27 cellular contexts compared by ENCODE assay signal in genomic region chr9:15239816-15240215, GRCh38.
DNase-seq lines count a peak whose midpoint lies in the region; ATAC-seq and TF ChIP-seq lines count a peak whose summit lies in the region.
"Had no signal": no experiment of that assay in that cellular context is flagged by ENCODE, and none has a peak within 500 bp of the region (broad histone marks: within the 10 kb centered on the region; RNA-seq: fewer than 3 reads in every experiment).

No MANE protein-coding gene starts in this region.

- no peak overlapping the region for H2BK5ac ChIP-seq in mesenchymal stem cell (ENCODE audit: low read depth, low read length, poor library complexity, severe bottlenecking)

- no peak overlapping the region for H4K91ac ChIP-seq in mesenchymal stem cell (ENCODE audit: low read length)

- H3K27ac ChIP-seq in right atrium auricular region (peak overlapping the region in 1 of 2 donors; percentile 15), mesenchymal stem cell (ENCODE audit: low read length, poor library complexity, severe bottlenecking) (no peak overlapping the region), vagina (peak overlapping the region; percentile 48), psoas muscle (no peak overlapping the region)
- H3K27ac ChIP-seq: 22Rv1, neural progenitor cell, RWPE1 had no signal

- H3K27me3 ChIP-seq in right atrium auricular region, result no peaks in the 10 kb centered on the region
- H3K27me3 ChIP-seq in mesenchymal stem cell (ENCODE audit: control insufficient read depth in 1 of 2, insufficient read depth in 1 of 2, low read length in 2 of 2), result no peaks in the 10 kb centered on the region
- no peaks in the 10 kb centered on the region for H3K27me3 ChIP-seq in vagina
- no peaks in the 10 kb centered on the region for H3K27me3 ChIP-seq in psoas muscle (ENCODE audit: insufficient read depth in 3 of 3, low read length in 2 of 3)
- H3K27me3 ChIP-seq: esophagus squamous epithelium, neural progenitor cell had no signal

- DNase-seq in Right ventricle myocardium inferior (ENCODE audit: missing footprints), result no peak
- DNase-seq in right atrium auricular region (ENCODE audit: low spot score), result no peak
- DNase-seq in fibroblast of pulmonary artery (ENCODE audit: low read depth), result peak; percentile 34
- no peak for DNase-seq in mesenchymal stem cell
- DNase-seq in vagina (ENCODE audit: extremely low spot score in 2 of 2), result no peak
- no peak for DNase-seq in psoas muscle
- DNase-seq: activated CD4-positive, alpha-beta memory T cell treated with anti-CD3 and anti-CD28 coated beads, Interleukin-2, amount 10 ng/mL, durations not matched to agents 7 days and 5 days; activated CD4-positive, alpha-beta T cell treated with anti-CD3 and anti-CD28 coated beads for 1 hour; activated CD8-positive, alpha-beta memory T cell treated with anti-CD3 and anti-CD28 coated beads, Interleukin-2, amount 50 U/mL, for 48 hours; activated naive CD4-positive, alpha-beta T cell treated with anti-CD3 and anti-CD28 coated beads, Interleukin-2, amount 50 U/mL, for 16 hours; anterior cingulate cortex; caudate nucleus; CD8-positive, alpha-beta memory T cell; DMS 273 treated with DMSO at 0.1 percent for 48 hours; esophagus squamous epithelium; kidney glomerular epithelial cell; NCI-H1105; NCI-H2029 treated with DMSO at 0.1 percent for 48 hours; NCI-H446 treated with DMSO at 0.1 percent for 48 hours; stimulated activated naive CD4-positive, alpha-beta T cell treated with Interleukin-2 at 50 U/mL for 16 hours; T-helper 2 cell had no signal

- no peak overlapping the region for H2BK120ac ChIP-seq in mesenchymal stem cell (ENCODE audit: low read depth, low read length)

- intact Hi-C loops in Right ventricle myocardium inferior (cut with DNase I), result no loop called here
- intact Hi-C loops in vagina (cut with DNase I), result no loop called here
- intact Hi-C loops in psoas muscle (cut with DNase I), result no loop called here

- no peak overlapping the region for H2BK12ac ChIP-seq in mesenchymal stem cell (ENCODE audit: low read length in 2 of 2)

- TF ChIP-seq POLR2A in vagina (IDR thresholded peaks at IDR 0.05), result no peak

- no peak overlapping the region for H2AK5ac ChIP-seq in mesenchymal stem cell (ENCODE audit: low read length, severe bottlenecking)

- H3K36me3 ChIP-seq in right atrium auricular region (no peaks in the 10 kb centered on the region), mesenchymal stem cell (ENCODE audit: control insufficient read depth in 1 of 2, insufficient read depth in 2 of 2, low read depth in 1 of 2, low read length in 2 of 2) (no peaks in the 10 kb centered on the region), vagina (no peaks in the 10 kb centered on the region), psoas muscle (ENCODE audit: insufficient read depth in 1 of 2, low read depth in 1 of 2) (no peaks in the 10 kb centered on the region)
- H3K36me3 ChIP-seq: esophagus squamous epithelium, neural progenitor cell had no signal

- no peak overlapping the region for H3K4me3 ChIP-seq in right atrium auricular region
- H3K4me3 ChIP-seq in fibroblast of pulmonary artery (replicated peaks; ENCODE audit: low read depth, low read length), result no peak overlapping the region
- no peak overlapping the region for H3K4me3 ChIP-seq in mesenchymal stem cell (ENCODE audit: insufficient read depth in 1 of 2, low read depth in 1 of 2, low read length in 2 of 2)
- H3K4me3 ChIP-seq in vagina, result no peak overlapping the region
- no peak overlapping the region for H3K4me3 ChIP-seq in psoas muscle
- H3K4me3 ChIP-seq: esophagus squamous epithelium, GM23338, neural progenitor cell had no signal

- TF ChIP-seq CTCF in right atrium auricular region (IDR thresholded peaks at IDR 0.05) (no peak), fibroblast of pulmonary artery (IDR thresholded peaks at IDR 0.05; ENCODE audit: low read length, missing control alignments) (no peak), vagina (IDR thresholded peaks at IDR 0.05) (no peak), psoas muscle (IDR thresholded peaks at IDR 0.05) (no peak)

- H3K23ac ChIP-seq in mesenchymal stem cell (ENCODE audit: low read length in 2 of 2), result no peak overlapping the region

- no peak overlapping the region for H4K8ac ChIP-seq in mesenchymal stem cell (ENCODE audit: low read length)

- WGBS in mesenchymal stem cell, result 96% methylated on average over 2 of the region's 2 CpGs
- 48 to 87% (median 73%) methylated on average over 2 of the region's 2 CpGs for WGBS in psoas muscle, 3 donors

- no peak overlapping the region for H3K4me2 ChIP-seq in mesenchymal stem cell (ENCODE audit: low read length, poor library complexity, severe bottlenecking)
- H3K4me2 ChIP-seq: GM23338, neural progenitor cell had no signal

- H3K14ac ChIP-seq in mesenchymal stem cell (ENCODE audit: low read length in 2 of 2), result no peak overlapping the region

- no peaks in the 10 kb centered on the region for H3K4me1 ChIP-seq in right atrium auricular region
- peaks cover 10% of the 10 kb centered on the region for H3K4me1 ChIP-seq in mesenchymal stem cell (ENCODE audit: control insufficient read depth, insufficient read depth, low read depth, low read length)
- peaks cover 34% of the 10 kb centered on the region for H3K4me1 ChIP-seq in vagina
- H3K4me1 ChIP-seq in psoas muscle, result no peaks in the 10 kb centered on the region
- H3K4me1 ChIP-seq: neural progenitor cell had no signal

- H3K18ac ChIP-seq in mesenchymal stem cell (ENCODE audit: low read depth in 1 of 2, low read length in 2 of 2), result no peak overlapping the region

- H2BK15ac ChIP-seq in mesenchymal stem cell (ENCODE audit: low read depth, poor library complexity, severe bottlenecking), result no peak overlapping the region

- H3K9ac ChIP-seq in mesenchymal stem cell (ENCODE audit: low read length), result peak overlapping the region; percentile 50
- H3K9ac ChIP-seq: neural progenitor cell had no signal

- peak; percentile 44 for ATAC-seq in Right ventricle myocardium inferior
- ATAC-seq in HG03439 (IDR thresholded peaks at IDR 0.05; ENCODE audit: unreplicated experiment), result no peak
- ATAC-seq in GM18861 (IDR thresholded peaks at IDR 0.05; ENCODE audit: unreplicated experiment), result no peak
- no peak for ATAC-seq in psoas muscle
- ATAC-seq: GM23338 had no signal

- H3K4ac ChIP-seq in mesenchymal stem cell (ENCODE audit: low read depth in 1 of 2, low read length in 2 of 2), result no peak overlapping the region

- H2AFZ ChIP-seq in mesenchymal stem cell (ENCODE audit: low read depth, low read length), result no peak overlapping the region
- H2AFZ ChIP-seq: GM23338, neural progenitor cell had no signal

- H3K9me3 ChIP-seq in right atrium auricular region, result peaks cover 0 to 16% of the 10 kb centered on the region in 2 donors
- H3K9me3 ChIP-seq in mesenchymal stem cell (ENCODE audit: control insufficient read depth, low read length), result peaks cover 24% of the 10 kb centered on the region
- H3K9me3 ChIP-seq in vagina, result no peaks in the 10 kb centered on the region
- H3K9me3 ChIP-seq in psoas muscle, result peaks cover 3% of the 10 kb centered on the region

- peaks cover 8% of the 10 kb centered on the region for H3K79me1 ChIP-seq in mesenchymal stem cell (replicated peaks; ENCODE audit: low read length, poor library complexity, severe bottlenecking)
